ENCODE assay signal across 8 cellular contexts in the genomic region with DNA sequence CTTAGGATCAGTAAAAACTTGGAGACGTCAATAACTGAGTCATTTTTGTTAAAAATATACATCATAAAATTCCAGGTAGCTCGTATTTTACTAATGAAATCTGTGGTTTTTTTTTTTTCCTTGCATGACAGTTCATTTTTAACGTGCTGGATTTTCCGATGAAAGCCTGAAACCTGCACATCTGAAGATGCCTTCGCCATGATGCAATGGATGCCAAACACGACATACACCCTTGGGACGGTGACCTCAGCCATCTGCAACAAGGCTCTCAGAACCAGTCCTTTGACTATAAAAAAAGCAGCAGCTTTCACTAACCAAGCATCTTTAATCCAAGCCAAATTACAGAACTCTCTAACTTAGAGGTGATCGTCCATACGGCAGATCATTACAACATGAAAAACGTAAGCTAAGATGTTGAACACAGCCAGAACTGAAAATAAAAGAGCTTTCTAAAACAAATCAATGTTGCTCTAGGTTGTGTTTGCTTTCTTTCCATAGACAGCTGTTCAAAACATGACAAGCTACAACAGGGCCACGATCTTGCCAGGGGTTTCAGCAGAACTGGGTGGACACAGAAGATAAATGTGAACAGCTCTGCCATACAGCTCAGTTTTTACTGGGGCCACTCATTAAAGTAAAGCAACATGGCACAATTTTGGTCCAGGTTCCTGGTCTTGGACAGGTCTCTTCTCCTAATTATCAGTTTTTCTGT. TPM values are rescaled to one million over a fixed set of nuclear protein-coding genes. Genes with fewer than 3 reads are reported as not detected.
A peak's percentile ranks its signal among the peaks of the same experiment; 100 is the strongest.
DNase-seq lines count a peak whose midpoint lies in the region; ATAC-seq and TF ChIP-seq lines count a peak whose summit lies in the region.

No MANE protein-coding gene starts in this region.

- ATAC-seq in GM18907 (IDR thresholded peaks at IDR 0.05; ENCODE audit: unreplicated experiment) (peak; percentile 29), HG02884 (IDR thresholded peaks at IDR 0.05; ENCODE audit: unreplicated experiment) (peak; percentile 4), upper lobe of right lung (no peak)

- H3K9me3 ChIP-seq in mucosa of rectum (ENCODE audit: control insufficient read depth in 2 of 2, low read length in 2 of 2) (no peaks in the 10 kb centered on the region), endodermal cell (ENCODE audit: control insufficient read depth, low read length) (no peaks in the 10 kb centered on the region), upper lobe of right lung (no peaks in the 10 kb centered on the region)

- H3K36me3 ChIP-seq in mucosa of rectum (ENCODE audit: control insufficient read depth in 2 of 2, insufficient read depth in 2 of 2, low read length in 2 of 2) = peaks cover 0 to 3% of the 10 kb centered on the region in 2 donors
- no peaks in the 10 kb centered on the region for H3K36me3 ChIP-seq in endodermal cell (ENCODE audit: control insufficient read depth, insufficient read depth, low read length)
- no peaks in the 10 kb centered on the region for H3K36me3 ChIP-seq in upper lobe of right lung

- H3K27me3 ChIP-seq in mucosa of rectum (ENCODE audit: control insufficient read depth in 2 of 2, insufficient read depth in 2 of 2, low read length in 2 of 2) (no peaks in the 10 kb centered on the region), endodermal cell (ENCODE audit: control insufficient read depth, insufficient read depth, low read length, poor library complexity, severe bottlenecking) (peaks cover 100% of the 10 kb centered on the region), upper lobe of right lung (no peaks in the 10 kb centered on the region)

- H3K4me1 Mint-ChIP-seq in activated T-cell treated with anti-CD3 and anti-CD28 coated beads, Interleukin-2, amount 50 U/mL, for 24 hours (ENCODE audit: low read depth) = peaks cover 92% of the 10 kb centered on the region
- H3K4me1 Mint-ChIP-seq in endodermal cell = peaks cover 23% of the 10 kb centered on the region

- H3K36me3 Mint-ChIP-seq in activated T-cell treated with anti-CD3 and anti-CD28 coated beads, Interleukin-2, amount 50 U/mL, for 24 hours (ENCODE audit: low read depth) = peaks cover 52% of the 10 kb centered on the region
- H3K36me3 Mint-ChIP-seq in endodermal cell (ENCODE audit: low read depth) = no peaks in the 10 kb centered on the region

- TF ChIP-seq CTCF in endodermal cell (conservative IDR thresholded peaks at IDR 0.05) (no peak), upper lobe of right lung (IDR thresholded peaks at IDR 0.05) (no peak)

- H3K9ac ChIP-seq in mucosa of rectum (ENCODE audit: low read depth in 1 of 2, low read length in 2 of 2) = peak overlapping the region in 1 of 2 donors; percentile 14
- H3K9ac ChIP-seq in endodermal cell (ENCODE audit: extremely low read depth, low read length, poor library complexity, severe bottlenecking) = no peak overlapping the region

- H3K27ac Mint-ChIP-seq in activated T-cell treated with anti-CD3 and anti-CD28 coated beads, Interleukin-2, amount 50 U/mL, for 24 hours = peak overlapping the region; percentile 94
- H3K27ac Mint-ChIP-seq in endodermal cell = no peak overlapping the region

- H3K27ac ChIP-seq in mucosa of rectum (ENCODE audit: low read depth in 2 of 2, low read length in 2 of 2) = peak overlapping the region; percentile 51 to 68
- no peak overlapping the region for H3K27ac ChIP-seq in endodermal cell (ENCODE audit: low read depth, low read length)
- H3K27ac ChIP-seq in upper lobe of right lung = no peak overlapping the region

- no peaks in the 10 kb centered on the region for H3K27me3 Mint-ChIP-seq in activated T-cell treated with anti-CD3 and anti-CD28 coated beads, Interleukin-2, amount 50 U/mL, for 24 hours
- peaks cover 98% of the 10 kb centered on the region for H3K27me3 Mint-ChIP-seq in endodermal cell (ENCODE audit: insufficient read depth)

- H3K4me3 ChIP-seq in mucosa of rectum (ENCODE audit: low read length in 2 of 2) (peak overlapping the region in 1 of 2 donors; percentile 29), endodermal cell (ENCODE audit: low read length) (no peak overlapping the region), upper lobe of right lung (no peak overlapping the region)

- peak overlapping the region; percentile 69 for H3K4me3 Mint-ChIP-seq in activated T-cell treated with anti-CD3 and anti-CD28 coated beads, Interleukin-2, amount 50 U/mL, for 24 hours
- no peak overlapping the region for H3K4me3 Mint-ChIP-seq in endodermal cell

- peaks cover 5 to 18% of the 10 kb centered on the region in 2 donors for H3K4me1 ChIP-seq in mucosa of rectum (ENCODE audit: control insufficient read depth in 2 of 2, insufficient read depth in 2 of 2, low read length in 2 of 2)
- peaks cover 5% of the 10 kb centered on the region for H3K4me1 ChIP-seq in endodermal cell (ENCODE audit: control insufficient read depth, insufficient read depth, low read length)
- H3K4me1 ChIP-seq in upper lobe of right lung = peaks cover 22% of the 10 kb centered on the region

- intact Hi-C loops in upper lobe of right lung (cut with DNase I) = no loop called here

- H3K9me3 Mint-ChIP-seq in activated T-cell treated with anti-CD3 and anti-CD28 coated beads, Interleukin-2, amount 50 U/mL, for 24 hours = no peaks in the 10 kb centered on the region
- H3K9me3 Mint-ChIP-seq in endodermal cell = peaks cover 2% of the 10 kb centered on the region

- no peak for DNase-seq in activated T-cell treated with anti-CD3 and anti-CD28 coated beads, Interleukin-2, amount 50 U/mL, for 24 hours
- DNase-seq in D341Med (ENCODE audit: low spot score) (no peak), NCI-H187 (lab: John Stamatoyannopoulos, UW) (no peak), endodermal cell (no peak), upper lobe of right lung (no peak)

- WGBS in endodermal cell (ENCODE audit: insufficient coverage in 1 of 2, insufficient read length in 1 of 2), 2 experiments = 82 to 97% methylated on average over 9 to 11 of the region's 11 CpGs

RNA-seq across cellular contexts. Expression of a gene that starts 7.8 kb away (rescaled TPM):
- total RNA-seq in endodermal cell = 1 to 10 TPM; 3.3 to 4.1 TPM
- 26.9 TPM for polyA plus RNA-seq in endodermal cell (2013, experiment 1 of 2)
- 28.3 TPM for polyA plus RNA-seq in endodermal cell (2013, experiment 2 of 2)
- total RNA-seq in upper lobe of right lung = 37.5 TPM

RNA-seq across cellular contexts. Expression of a gene that starts 48.6 kb away (rescaled TPM):
- 10 to 100 TPM in 1 of 2 donors, under 1 TPM in 1; 0.80 to 55.0 TPM for total RNA-seq in endodermal cell
- polyA plus RNA-seq in endodermal cell (2013, experiment 1 of 2) = 0.71 TPM
- polyA plus RNA-seq in endodermal cell (2013, experiment 2 of 2) = 0.75 TPM
- 0.43 TPM for total RNA-seq in upper lobe of right lung

Comparison
In these comparisons a context has a peak if more than half of its experiments do, and no peak if none do; other contexts are left out.
1. H3K27ac ChIP-seq: peak in mucosa of rectum (2 of 2); none in endodermal cell (single experiment) and upper lobe of right lung (single experiment).